In genomic region chr4:89070041-89070440, GRCh38 we compare ENCODE assay signal across 18 cellular contexts. TPM values are rescaled to one million over a fixed set of nuclear protein-coding genes. Genes with fewer than 3 reads are reported as not detected.
DNase-seq lines count a peak whose midpoint lies in the region; ATAC-seq, FAIRE-seq and TF ChIP-seq lines count a peak whose summit lies in the region.
"Had no signal": no experiment of that assay in that cellular context is flagged by ENCODE, and none has a peak within 500 bp of the region (broad histone marks: within the 10 kb centered on the region; RNA-seq: fewer than 3 reads in every experiment).

No MANE protein-coding gene starts in this region.

- H3K9me3 ChIP-seq in GM12878 (replicated peaks; ENCODE audit: control insufficient read depth, insufficient read depth, low read length) (peaks cover 1% of the 10 kb centered on the region; the same call in 2 of the 3 replicates), smooth muscle cell (replicated peaks; ENCODE audit: low read depth) (no peaks in the 10 kb centered on the region)
- H3K9me3 ChIP-seq: spleen had no signal

- RAD21 ChIA-PET in GM12878 (lab: Charles Lee; ENCODE audit: unreplicated experiment), result interaction anchor here (0.7 to 5.7 kb wide), 7 partner anchors 9 to 47 kb away, joined by 3 to 64 read pairs (median 4); partner anchors contain the start of genes FAM13A and TIGD2

- no peaks in the 10 kb centered on the region for H3K36me3 ChIP-seq in GM12878 (ENCODE audit: control insufficient read depth in 2 of 2, insufficient read depth in 2 of 2, low read length in 1 of 2)
- H3K36me3 ChIP-seq in smooth muscle cell (ENCODE audit: low read depth), result no peaks in the 10 kb centered on the region
- H3K36me3 ChIP-seq: spleen had no signal

- H3K27me3 ChIP-seq in GM12878 (replicated peaks in 1 of 2; ENCODE audit: control insufficient read depth in 2 of 2, insufficient read depth in 2 of 2, low read length in 1 of 2) (no peaks in the 10 kb centered on the region), smooth muscle cell (ENCODE audit: low read depth) (no peaks in the 10 kb centered on the region)
- H3K27me3 ChIP-seq: spleen had no signal

- H3K9ac ChIP-seq in GM12878 (ENCODE audit: control insufficient read depth, insufficient read depth, low read length) (no peak overlapping the region), smooth muscle cell (ENCODE audit: low read depth) (no peak overlapping the region)

- DNase-seq in GM12878 (ENCODE audit: low read depth, low spot score) (no peak), NCI-H1092 treated with DMSO at 0.1 percent for 48 hours (lab: John Stamatoyannopoulos, UW) (no peak), NK-92 (lab: John Stamatoyannopoulos, UW; ENCODE audit: unreplicated experiment) (no peak), glomerular visceral epithelial cell (ENCODE audit: extremely low spot score) (no peak), smooth muscle cell (lab: John Stamatoyannopoulos, UW; ENCODE audit: unreplicated experiment) (no peak)
- DNase-seq: activated naive CD4-positive, alpha-beta T cell treated with anti-CD3 and anti-CD28 coated beads, Interleukin-2, amount 10 ng/mL, durations not matched to agents 7 days and 5 days; activated T-cell treated with anti-CD3 and anti-CD28 coated beads for 4 hours; endodermal cell; natural killer cell; NCI-H1417 treated with DMSO at 0.1 percent for 48 hours; NK-92 treated with Interleukin-12 subunit alpha and Interleukin-12 subunit beta, amount 100 ng/mL, for 24 hours; spleen had no signal

- H3K79me2 ChIP-seq in GM12878 (ENCODE audit: control insufficient read depth, insufficient read depth, low read length) (no peaks in the 10 kb centered on the region), smooth muscle cell (ENCODE audit: low read depth) (no peaks in the 10 kb centered on the region)

- intact Hi-C loops in GM12878 (cut with micrococcal nuclease; ENCODE audit: unreplicated experiment), result no loop called here

- CTCF ChIA-PET in GM12878 (lab: Yijun Ruan, JAX), result interaction anchor here (0.9 to 3.6 kb wide), 6 partner anchors 15 to 247 kb away, joined by 3 to 9 read pairs (median 4); no protein-coding TSS in a partner anchor

- no peak overlapping the region for H2AFZ ChIP-seq in GM12878 (ENCODE audit: control insufficient read depth, low read depth, low read length)
- H2AFZ ChIP-seq in smooth muscle cell (ENCODE audit: low read depth), result no peak overlapping the region

- no peak overlapping the region for H3K27ac ChIP-seq in GM12878 (ENCODE audit: control insufficient read depth, insufficient read depth)
- H3K27ac ChIP-seq in smooth muscle cell (ENCODE audit: low read depth), result no peak overlapping the region
- H3K27ac ChIP-seq: spleen had no signal

- no peak for TF ChIP-seq POLR2A in GM12878 (IDR thresholded peaks at IDR 0.05; ENCODE audit: low read depth, low read length)

- POLR2A ChIA-PET in GM12878 (lab: Charles Lee), result interaction anchor here (1.1 to 2.2 kb wide), 7 partner anchors 9 to 31 kb away, joined by 3 to 6 read pairs (median 4); partner anchors contain the start of gene FAM13A

- SMC1A ChIA-PET in GM12878 (lab: Charles Lee; ENCODE audit: uncharacterized antibody, unreplicated experiment), result interaction anchor here (0.8 to 5.6 kb wide), 12 partner anchors 8 to 251 kb away, joined by 3 to 58 read pairs (median 6); partner anchors contain the start of gene FAM13A

- TF ChIP-seq CTCF in GM12878 (IDR thresholded peaks at IDR 0.05 in 2 of 3, conservative IDR thresholded peaks at IDR 0.05 in 1 of 3; ENCODE audit: control insufficient read depth in 2 of 3, extremely low read depth in 1 of 3, insufficient read depth in 1 of 3, low read depth in 3 of 3, low read length in 3 of 3), result no peak
- no peak for TF ChIP-seq CTCF in smooth muscle cell (IDR thresholded peaks at IDR 0.05; ENCODE audit: borderline replicate concordance, insufficient read depth, poor library complexity, severe bottlenecking)

- peak; percentile 24 to 74; a peak in 2 of 4 replicates for TF ChIP-seq EP300 in GM12878 (IDR thresholded peaks at IDR 0.05; ENCODE audit: borderline replicate concordance in 1 of 2, control insufficient read depth in 1 of 2, low read depth in 2 of 2, low read length in 2 of 2)

- H3K4me1 ChIP-seq in GM12878 (ENCODE audit: control insufficient read depth, insufficient read depth, low read length), result no peaks in the 10 kb centered on the region; the same call in 1 of the 2 replicates
- H3K4me1 ChIP-seq in smooth muscle cell (ENCODE audit: low read depth), result no peaks in the 10 kb centered on the region
- H3K4me1 ChIP-seq: spleen had no signal

- TF ChIP-seq RAD21 in GM12878 (IDR thresholded peaks at IDR 0.05; ENCODE audit: insufficient read depth, low read depth, low read length), result no peak

- 2% methylated on average over 2 of the region's 2 CpGs for WGBS in GM12878 (ENCODE audit: insufficient coverage, insufficient replicate concordance, low lambda C conversion rate, missing lambda C conversion rate)
- 92% methylated on average over 2 of the region's 2 CpGs for WGBS in smooth muscle cell (ENCODE audit: low lambda C conversion rate)

- peak; percentile 73 for FAIRE-seq in GM12878 (lab: Jason Lieb, UNC)
- FAIRE-seq: H1, HTR-8/SVneo, islet of Langerhans had no signal

- no peaks in the 10 kb centered on the region for H3F3A ChIP-seq in smooth muscle cell (ENCODE audit: low read depth)

- ATAC-seq in GM18873 (IDR thresholded peaks at IDR 0.05; ENCODE audit: low FRiP score, unreplicated experiment), result peak; percentile 56
- ATAC-seq in GM21737 (IDR thresholded peaks at IDR 0.05; ENCODE audit: unreplicated experiment), result peak; percentile 48
- peak; percentile 52 for ATAC-seq in HG03108 (IDR thresholded peaks at IDR 0.05; ENCODE audit: unreplicated experiment)
- peak; percentile 86 for ATAC-seq in GM12878
- ATAC-seq: natural killer cell had no signal

- H3K4me3 ChIP-seq in GM12878 (no peak overlapping the region), smooth muscle cell (no peak overlapping the region)
- H3K4me3 ChIP-seq: spleen had no signal

- in situ Hi-C loops in GM12878 (cut with MboI), result no loop called here

- H3K4me2 ChIP-seq in GM12878 (ENCODE audit: control insufficient read depth, insufficient read depth), result no peak overlapping the region
- H3K4me2 ChIP-seq in smooth muscle cell, result no peak overlapping the region

- BruUV-seq in GM12878 (replicated peaks; lab: Mats Ljungman, UMichigan), result no TSS peak

- H4K20me1 ChIP-seq in GM12878 (ENCODE audit: control insufficient read depth, insufficient read depth), result no peaks in the 10 kb centered on the region
- no peaks in the 10 kb centered on the region for H4K20me1 ChIP-seq in smooth muscle cell (ENCODE audit: low read depth)

TF ChIP-seq in GM12878, 131 proteins besides CTCF, POLR2A, EP300 and RAD21 (continues in another document):
- peak; percentile 67; the same call in 1 of the 2 replicates for TF ChIP-seq RAD51 (IDR thresholded peaks at IDR 0.05)
- peak; percentile 50; the same call in 1 of the 2 replicates for TF ChIP-seq RELB (IDR thresholded peaks at IDR 0.05; ENCODE audit: low read depth)

RNA-seq across cellular contexts. Expression of gene FAM13A, which starts 13.1 kb away (rescaled TPM):
- total RNA-seq in GM12878 (2013; cell fraction: nucleolus; rRNA removed), result 84.2 and 89.6 TPM in 2 replicates
- total RNA-seq in GM12878 (2014; rRNA removed), result 0.22 and 0.28 TPM in 2 replicates
- total RNA-seq in GM12878 (2014; rRNA removed; fragmentation: Illumina TruSeq; extraction: Trizol), result 0.27 and 0.32 TPM in 2 replicates
- total RNA-seq in GM12878 (2021), result 0.15 and 0.45 TPM in 2 replicates
- polyA plus RNA-seq in GM12878 (2011; ENCODE audit: low read depth), result 1.0 TPM
- 1.8 and 2.8 TPM in 2 replicates for polyA plus RNA-seq in GM12878 (2011; rRNA removed)
- polyA plus RNA-seq in GM12878 (2011; cell fraction: cytosol; rRNA removed), result 0.69 and 1.3 TPM in 2 replicates
- 2.2 and 4.9 TPM in 2 replicates for polyA plus RNA-seq in GM12878 (2011; cell fraction: nucleus; rRNA removed)
- polyA plus RNA-seq in GM12878 (2012), result 1.5 and 1.6 TPM in 2 replicates
- polyA plus RNA-seq in GM12878 (2014; fragmentation: Illumina TruSeq; extraction: Trizol), result 0.31 and 0.48 TPM in 2 replicates
- polyA plus RNA-seq in GM12878 (2014; fragmentation: Nextera tagmentation; extraction: Ambion mirVana), result under 1 TPM; 0.09 to 0.27 TPM
- polyA plus RNA-seq in GM12878 (2014; rRNA removed), result 0.05 and 0.08 TPM in 2 replicates
- polyA plus RNA-seq in GM12878 (2016; fragmentation: Nextera tagmentation; extraction: Ambion mirVana), result under 1 TPM in 1 of 2 experiments, not detected in 1; 0.19 TPM
- 2.6 and 4.4 TPM in 2 replicates for polyA minus RNA-seq in GM12878 (2011; rRNA and poly(A)+ RNA removed)
- polyA minus RNA-seq in GM12878 (2011; cell fraction: cytosol; rRNA and poly(A)+ RNA removed), result 1.2 and 2.0 TPM in 2 replicates
- polyA minus RNA-seq in GM12878 (2011; cell fraction: nucleus; rRNA and poly(A)+ RNA removed), result 4.5 and 6.8 TPM in 2 replicates
- total RNA-seq in smooth muscle cell, result 37.7 and 39.9 TPM in 2 replicates
- polyA plus RNA-seq in smooth muscle cell, result 14.6 and 15.0 TPM in 2 replicates

RNA-seq across cellular contexts. Expression of gene TIGD2, which starts 41.3 kb away (rescaled TPM):
- total RNA-seq in GM12878 (2013; cell fraction: nucleolus; rRNA removed), result 17.5 and 18.1 TPM in 2 replicates
- total RNA-seq in GM12878 (2014; rRNA removed), result 6.6 and 8.1 TPM in 2 replicates
- 8.4 and 9.0 TPM in 2 replicates for total RNA-seq in GM12878 (2014; rRNA removed; fragmentation: Illumina TruSeq; extraction: Trizol)
- total RNA-seq in GM12878 (2021), result 5.5 and 6.0 TPM in 2 replicates
- polyA plus RNA-seq in GM12878 (2011; ENCODE audit: low read depth), result 2.6 TPM
- polyA plus RNA-seq in GM12878 (2011; rRNA removed), result 3.6 and 4.6 TPM in 2 replicates
- 1.3 and 2.1 TPM in 2 replicates for polyA plus RNA-seq in GM12878 (2011; cell fraction: cytosol; rRNA removed)
- 6.0 and 6.2 TPM in 2 replicates for polyA plus RNA-seq in GM12878 (2011; cell fraction: nucleus; rRNA removed)
- 3.2 and 3.3 TPM in 2 replicates for polyA plus RNA-seq in GM12878 (2012)
- polyA plus RNA-seq in GM12878 (2014; fragmentation: Illumina TruSeq; extraction: Trizol), result 7.9 and 8.7 TPM in 2 replicates
- polyA plus RNA-seq in GM12878 (2014; fragmentation: Nextera tagmentation; extraction: Ambion mirVana), result 1 to 10 TPM; 2.4 to 3.6 TPM
- polyA plus RNA-seq in GM12878 (2014; rRNA removed), result 3.9 and 4.1 TPM in 2 replicates
- 1 to 10 TPM; 4.5 to 5.8 TPM for polyA plus RNA-seq in GM12878 (2016; fragmentation: Nextera tagmentation; extraction: Ambion mirVana)
- polyA minus RNA-seq in GM12878 (2011; rRNA and poly(A)+ RNA removed), result 2.3 and 4.5 TPM in 2 replicates
- polyA minus RNA-seq in GM12878 (2011; cell fraction: cytosol; rRNA and poly(A)+ RNA removed), result 1.5 and 2.1 TPM in 2 replicates
- polyA minus RNA-seq in GM12878 (2011; cell fraction: nucleus; rRNA and poly(A)+ RNA removed), result 6.4 and 9.3 TPM in 2 replicates
- total RNA-seq in smooth muscle cell, result 6.1 and 7.5 TPM in 2 replicates
- 3.4 and 3.8 TPM in 2 replicates for polyA plus RNA-seq in smooth muscle cell
